1 cellular context compared by ENCODE assay signal in genomic region chr16:67394271-67395104, GRCh38.
TF ChIP-seq lines count a peak whose summit lies in the region.

No MANE protein-coding gene starts in this region.

TF ChIP-seq in IMR-90, 13 proteins besides CTCF, POLR2A, EP300 and RAD21 (continued from another document):
- TF ChIP-seq ELK1 (IDR thresholded peaks at IDR 0.05; ENCODE audit: borderline replicate concordance, low read depth, low read length) (no peak), FOS (IDR thresholded peaks at IDR 0.05; ENCODE audit: low read depth, low read length) (no peak), RCOR1 (IDR thresholded peaks at IDR 0.05; ENCODE audit: insufficient replicate concordance, low read length) (no peak)
